18 cellular contexts compared by ENCODE assay signal in genomic region chr22:39814899-39815298, GRCh38.
DNase-seq lines count a peak whose midpoint lies in the region; ATAC-seq, FAIRE-seq and TF ChIP-seq lines count a peak whose summit lies in the region.
"Had no signal": no experiment of that assay in that cellular context is flagged by ENCODE, and none has a peak within 500 bp of the region (broad histone marks: within the 10 kb centered on the region; RNA-seq: fewer than 3 reads in every experiment).

No MANE protein-coding gene starts in this region.

- BruUV-seq in GM12878 (replicated peaks; lab: Mats Ljungman, UMichigan), result no TSS peak

- no peaks in the 10 kb centered on the region for H3K9me3 Mint-ChIP-seq in immature natural killer cell
- H3K9me3 Mint-ChIP-seq: CD4-positive, alpha-beta T cell had no signal

- intact Hi-C loops in GM12878 (cut with micrococcal nuclease; ENCODE audit: unreplicated experiment) (no loop called here), left cardiac atrium (cut with DNase I) (no loop called here)

- in situ Hi-C loops in GM12878 (cut with MboI), result no loop called here

- no peaks in the 10 kb centered on the region for H3K27me3 ChIP-seq in GM12878 (replicated peaks in 1 of 2; ENCODE audit: control insufficient read depth in 2 of 2, insufficient read depth in 2 of 2, low read length in 1 of 2)
- H3K27me3 ChIP-seq: testis had no signal

- H3K9ac ChIP-seq in GM12878 (ENCODE audit: control insufficient read depth, insufficient read depth, low read length), result no peak overlapping the region

- no peak for TF ChIP-seq CTCF in GM12878 (IDR thresholded peaks at IDR 0.05 in 2 of 3, conservative IDR thresholded peaks at IDR 0.05 in 1 of 3; ENCODE audit: control insufficient read depth in 2 of 3, extremely low read depth in 1 of 3, insufficient read depth in 1 of 3, low read depth in 3 of 3, low read length in 3 of 3)
- TF ChIP-seq CTCF in foreskin fibroblast (IDR thresholded peaks at IDR 0.05; ENCODE audit: low read depth, low read length), result no peak

- no peaks in the 10 kb centered on the region for H3K79me2 ChIP-seq in GM12878 (ENCODE audit: control insufficient read depth, insufficient read depth, low read length)

- CTCF ChIA-PET in GM12878 (lab: Yijun Ruan, JAX), result no interaction called here

- H3K27ac Mint-ChIP-seq in immature natural killer cell, result no peak overlapping the region
- H3K27ac Mint-ChIP-seq: activated naive CD8-positive, alpha-beta T cell; CD4-positive, alpha-beta T cell had no signal

- no peak overlapping the region for H3K4me3 Mint-ChIP-seq in immature natural killer cell
- H3K4me3 Mint-ChIP-seq: activated naive CD8-positive, alpha-beta T cell; CD4-positive, alpha-beta T cell had no signal

- no peak for FAIRE-seq in GM12878 (lab: Jason Lieb, UNC)

- ATAC-seq in GM12878, result peak; percentile 69
- no peak for ATAC-seq in left cardiac atrium
- no peak for ATAC-seq in HG02798 (IDR thresholded peaks at IDR 0.05; ENCODE audit: poor library complexity, unreplicated experiment)
- ATAC-seq: left ventricle myocardium superior, Panc1 had no signal

- POLR2A ChIA-PET in GM12878 (lab: Charles Lee), result no interaction called here

- TF ChIP-seq RAD21 in GM12878 (IDR thresholded peaks at IDR 0.05; ENCODE audit: insufficient read depth, low read depth, low read length), result no peak

- peaks cover 2 to 4% (median 3%) of the 10 kb centered on the region in 3 donors for H3K27me3 Mint-ChIP-seq in immature natural killer cell (ENCODE audit: low read depth in 3 of 3)

- WGBS in GM12878 (ENCODE audit: insufficient coverage, insufficient replicate concordance, low lambda C conversion rate, missing lambda C conversion rate), result 0% methylated on average over 4 of the region's 4 CpGs

- no peak for TF ChIP-seq EP300 in GM12878 (IDR thresholded peaks at IDR 0.05; ENCODE audit: borderline replicate concordance in 1 of 2, control insufficient read depth in 1 of 2, low read depth in 2 of 2, low read length in 2 of 2)

- no peaks in the 10 kb centered on the region for H3K36me3 Mint-ChIP-seq in immature natural killer cell
- H3K36me3 Mint-ChIP-seq: activated naive CD8-positive, alpha-beta T cell had no signal

- TF ChIP-seq POLR2A in GM12878 (IDR thresholded peaks at IDR 0.05; ENCODE audit: low read depth, low read length), result no peak

- no peak overlapping the region for H3K27ac ChIP-seq in GM12878 (ENCODE audit: control insufficient read depth, insufficient read depth)
- H3K27ac ChIP-seq: brain microvascular endothelial cell, testis had no signal

- no peaks in the 10 kb centered on the region for H3K36me3 ChIP-seq in GM12878 (ENCODE audit: control insufficient read depth in 2 of 2, insufficient read depth in 2 of 2, low read length in 1 of 2)
- H3K36me3 ChIP-seq: brain microvascular endothelial cell had no signal

- no peaks in the 10 kb centered on the region; the same call in 2 of the 3 replicates for H3K9me3 ChIP-seq in GM12878 (replicated peaks; ENCODE audit: control insufficient read depth, insufficient read depth, low read length)
- H3K9me3 ChIP-seq: testis had no signal

- H2AFZ ChIP-seq in GM12878 (ENCODE audit: control insufficient read depth, low read depth, low read length), result no peak overlapping the region

- no peaks in the 10 kb centered on the region for H3K4me1 Mint-ChIP-seq in immature natural killer cell

- DNase-seq in GM03348 (ENCODE audit: low spot score), result peak; percentile 14
- DNase-seq in NOMO-1 (lab: John Stamatoyannopoulos, UW; ENCODE audit: unreplicated experiment in 2 of 2), result peak; percentile 32 to 82
- no peak for DNase-seq in GM12878 (ENCODE audit: low read depth, low spot score)
- peak; percentile 38 to 58 for DNase-seq in foreskin fibroblast
- DNase-seq in immature natural killer cell, result no peak
- no peak for DNase-seq in NAMALWA (ENCODE audit: low spot score)
- DNase-seq in left cardiac atrium, result no peak
- DNase-seq: activated T-cell treated with anti-CD3 and anti-CD28 coated beads, Interleukin-2, amount 50 U/mL, for 48 hours; brain microvascular endothelial cell; CD4-positive, alpha-beta T cell; Karpas-422; left ventricle myocardium superior; NCI-H774; T-helper 9 cell; testis had no signal

- SMC1A ChIA-PET in GM12878 (lab: Charles Lee; ENCODE audit: uncharacterized antibody, unreplicated experiment), result no interaction called here

- H3K4me1 ChIP-seq in GM12878 (ENCODE audit: control insufficient read depth, insufficient read depth, low read length), result peaks cover 2% of the 10 kb centered on the region; the same call in 1 of the 2 replicates
- H3K4me1 ChIP-seq: testis had no signal

- H4K20me1 ChIP-seq in GM12878 (ENCODE audit: control insufficient read depth, insufficient read depth), result no peaks in the 10 kb centered on the region

- H3K4me3 ChIP-seq in GM12878 (no peak overlapping the region), foreskin fibroblast (ENCODE audit: low read depth in 1 of 2, low read length in 2 of 2) (no peak overlapping the region)
- H3K4me3 ChIP-seq: testis had no signal

- no peak overlapping the region for H3K4me2 ChIP-seq in GM12878 (ENCODE audit: control insufficient read depth, insufficient read depth)

- RAD21 ChIA-PET in GM12878 (lab: Charles Lee; ENCODE audit: unreplicated experiment), result interaction anchor here (0.7 kb wide), 1 partner anchor 37 kb away, joined by 3 read pairs; no protein-coding TSS in a partner anchor

TF ChIP-seq in GM12878, 131 proteins besides CTCF, POLR2A, EP300 and RAD21:
- TF ChIP-seq RUNX3 (IDR thresholded peaks at IDR 0.05; ENCODE audit: low read length) (peak; percentile 36; the same call in 1 of the 2 replicates), STAT1 (conservative IDR thresholded peaks at IDR 0.05) (no peak), TARDBP (IDR thresholded peaks at IDR 0.05; ENCODE audit: borderline replicate concordance) (no peak), NRF1 (conservative IDR thresholded peaks at IDR 0.05; ENCODE audit: low read depth, low read length) (no peak), IKZF2 (IDR thresholded peaks at IDR 0.05) (peak in 1 of 2 experiments; percentile 31; a peak in 1 of 4 replicates), BCL11A (IDR thresholded peaks at IDR 0.05; ENCODE audit: low read depth, low read length) (no peak), HDAC2 (IDR thresholded peaks at IDR 0.05) (no peak), PML (IDR thresholded peaks at IDR 0.05; ENCODE audit: low read length) (no peak), NFIC (IDR thresholded peaks at IDR 0.05; ENCODE audit: low read depth, low read length) (peak; percentile 52; the same call in 1 of the 2 replicates), JUNB (IDR thresholded peaks at IDR 0.05) (peak; percentile 89), ATF3 (IDR thresholded peaks at IDR 0.05; ENCODE audit: borderline replicate concordance, extremely low read depth, low read depth, low read length) (no peak), POU2F2 (IDR thresholded peaks at IDR 0.05; ENCODE audit: borderline replicate concordance, low read depth, low read length) (no peak)

Comparison
In these comparisons a context has a peak if more than half of its experiments do, and no peak if none do; other contexts are left out.
1. DNase-seq: peak in GM03348 (single experiment), NOMO-1 (2 of 2) and foreskin fibroblast (2 of 2); none in GM12878 (single experiment), immature natural killer cell (0 of 3), NAMALWA (single experiment) and left cardiac atrium (single experiment).